In genomic region chr10:118851062-118852035, GRCh38 we compare ENCODE assay signal across 11 cellular contexts.
DNase-seq lines count a peak whose midpoint lies in the region; ATAC-seq and TF ChIP-seq lines count a peak whose summit lies in the region.
"Had no signal": no experiment of that assay in that cellular context is flagged by ENCODE, and none has a peak within 500 bp of the region (broad histone marks: within the 10 kb centered on the region; RNA-seq: fewer than 3 reads in every experiment).

No MANE protein-coding gene starts in this region.

- DNase-seq in Right ventricle myocardium superior (no peak), right atrium auricular region (ENCODE audit: low spot score) (no peak), NOMO-1 treated with DMSO at 0.1 percent for 48 hours (lab: John Stamatoyannopoulos, UW; ENCODE audit: unreplicated experiment) (peak; percentile 34), dedifferentiated amniotic fluid mesenchymal stem cell (ENCODE audit: extremely low spot score) (no peak), T1000 (lab: John Stamatoyannopoulos, UW) (no peak), AML-193 (lab: John Stamatoyannopoulos, UW) (no peak)
- DNase-seq: GOT3 had no signal

- H3K9me3 ChIP-seq in right atrium auricular region = no peaks in the 10 kb centered on the region
- H3K9me3 ChIP-seq: A549 had no signal

- no peak for TF ChIP-seq CTCF in right atrium auricular region (IDR thresholded peaks at IDR 0.05)

- no peak overlapping the region for H3K27ac ChIP-seq in right atrium auricular region
- H3K27ac ChIP-seq: A549, dorsolateral prefrontal cortex had no signal

- H3K4me1 ChIP-seq in right atrium auricular region = no peaks in the 10 kb centered on the region
- H3K4me1 ChIP-seq: A549 had no signal

- H3K36me3 ChIP-seq in right atrium auricular region = no peaks in the 10 kb centered on the region

- intact Hi-C loops in Right ventricle myocardium superior (cut with DNase I) = no loop called here

- no peaks in the 10 kb centered on the region for H3K27me3 ChIP-seq in right atrium auricular region

- no peak overlapping the region for H3K4me3 ChIP-seq in right atrium auricular region
- H3K4me3 ChIP-seq: A549, dorsolateral prefrontal cortex had no signal

- ATAC-seq in Right ventricle myocardium superior (ENCODE audit: poor library complexity) (peak; percentile 15), HG02885 (IDR thresholded peaks at IDR 0.05; ENCODE audit: poor library complexity, unreplicated experiment) (peak; percentile 73), GM21381 (IDR thresholded peaks at IDR 0.05; ENCODE audit: unreplicated experiment) (no peak)
